1 cellular context compared by ENCODE assay signal in the genomic region with DNA sequence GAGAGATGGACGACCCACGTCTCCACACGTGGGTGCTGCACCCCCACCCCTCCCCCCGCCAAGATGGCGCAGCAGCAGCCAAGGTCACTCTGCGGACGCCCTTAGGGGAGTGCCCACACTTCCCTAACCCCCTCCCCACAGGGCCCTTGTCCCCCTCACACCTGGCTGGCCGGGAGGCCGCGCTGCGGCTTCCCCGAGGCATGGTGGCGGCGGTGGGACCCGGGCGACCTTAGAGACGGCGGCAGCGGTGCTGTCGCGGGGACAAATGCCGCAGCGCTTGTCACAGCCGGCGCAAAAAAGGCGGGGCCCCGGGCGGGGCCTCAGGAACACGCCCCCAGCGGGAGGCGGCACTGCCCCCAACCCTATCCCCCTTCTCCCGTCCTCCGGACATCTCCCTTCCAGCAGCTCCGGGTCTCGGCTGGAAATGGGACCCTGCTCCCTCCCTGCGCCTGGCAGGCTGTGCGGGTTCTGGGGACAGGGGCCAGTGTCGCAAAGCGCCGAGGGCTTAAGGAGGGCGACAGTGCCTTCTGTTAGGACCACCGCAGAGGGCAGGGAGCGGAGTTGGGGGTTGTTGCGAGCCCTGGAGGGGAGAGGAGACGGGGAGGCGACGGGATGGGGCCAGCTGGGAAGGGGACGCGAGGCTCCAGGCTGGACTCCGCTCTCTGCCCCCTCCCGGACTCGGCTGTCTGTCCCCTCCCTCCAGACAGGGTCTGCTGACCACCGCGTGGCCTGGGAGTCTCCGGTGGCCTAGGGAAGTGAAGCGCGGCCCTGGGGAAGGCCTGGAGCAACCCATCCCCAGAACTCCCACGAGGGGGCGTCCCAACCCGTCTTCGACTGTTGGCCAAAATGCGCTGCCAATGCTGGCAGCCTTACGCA.
A peak's percentile ranks its signal among the peaks of the same experiment; 100 is the strongest.
TF ChIP-seq lines count a peak whose summit lies in the region.

A gene (minus strand): TSS at position 300 of the 876 bp plus-strand sequence. CDS start 98 bp downstream, at position 202.

TF ChIP-seq in HepG2, 621 proteins besides CTCF, POLR2A, EP300 and RAD21 (continued from another document and continues in another):
- TF ChIP-seq, protein P1, sequence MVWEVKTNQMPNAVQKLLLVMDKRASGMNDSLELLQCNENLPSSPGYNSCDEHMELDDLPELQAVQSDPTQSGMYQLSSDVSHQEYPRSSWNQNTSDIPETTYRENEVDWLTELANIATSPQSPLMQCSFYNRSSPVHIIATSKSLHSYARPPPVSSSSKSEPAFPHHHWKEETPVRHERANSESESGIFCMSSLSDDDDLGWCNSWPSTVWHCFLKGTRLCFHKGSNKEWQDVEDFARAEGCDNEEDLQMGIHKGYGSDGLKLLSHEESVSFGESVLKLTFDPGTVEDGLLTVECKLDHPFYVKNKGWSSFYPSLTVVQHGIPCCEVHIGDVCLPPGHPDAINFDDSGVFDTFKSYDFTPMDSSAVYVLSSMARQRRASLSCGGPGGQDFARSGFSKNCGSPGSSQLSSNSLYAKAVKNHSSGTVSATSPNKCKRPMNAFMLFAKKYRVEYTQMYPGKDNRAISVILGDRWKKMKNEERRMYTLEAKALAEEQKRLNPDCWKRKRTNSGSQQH (CRISPR knock-in tag; IDR thresholded peaks at IDR 0.05; ENCODE audit: low read depth) = no peak
- TF ChIP-seq KLF16 (CRISPR knock-in tag; IDR thresholded peaks at IDR 0.05) (no peak; a peak in 1 of 4 replicates), RORA (CRISPR knock-in tag; IDR thresholded peaks at IDR 0.05) (peak; percentile 82; the same call in 1 of the 2 replicates), KLF9 (CRISPR knock-in tag; IDR thresholded peaks at IDR 0.05; ENCODE audit: low read depth) (0 out of 2 replicates have a peak, but pooled peaks have one; percentile 12), JARID2 (CRISPR knock-in tag; IDR thresholded peaks at IDR 0.05; ENCODE audit: insufficient replicate concordance) (no peak), ZNF773 (CRISPR knock-in tag; IDR thresholded peaks at IDR 0.05; ENCODE audit: borderline replicate concordance) (no peak), ATF7-NPFF (CRISPR knock-in tag; IDR thresholded peaks at IDR 0.05; ENCODE audit: low read depth) (no peak; the same call in 1 of the 2 replicates), RARA (CRISPR knock-in tag; IDR thresholded peaks at IDR 0.05) (no peak; the same call in none of the 2 replicates), ZNF569 (CRISPR knock-in tag; IDR thresholded peaks at IDR 0.05; ENCODE audit: borderline replicate concordance) (0 out of 2 replicates have a peak, but pooled peaks have one; percentile 70), ZNF772 (CRISPR knock-in tag; IDR thresholded peaks at IDR 0.05) (peak; percentile 68), HNRNPLL (IDR thresholded peaks at IDR 0.05; ENCODE audit: low read depth, low read length, poor library complexity, severe bottlenecking) (peak; percentile 82), ZFYVE20 (CRISPR knock-in tag; IDR thresholded peaks at IDR 0.05; ENCODE audit: borderline replicate concordance, low read depth) (no peak), RBFOX2 (IDR thresholded peaks at IDR 0.05; ENCODE audit: low read depth, low read length) (peak; percentile 94), ZNF24 (IDR thresholded peaks at IDR 0.05) (no peak), ARNTL (CRISPR knock-in tag; IDR thresholded peaks at IDR 0.05) (peak; percentile 58), ZC3H13 (CRISPR knock-in tag; IDR thresholded peaks at IDR 0.05) (no peak), CAMTA2 (CRISPR knock-in tag; IDR thresholded peaks at IDR 0.05; ENCODE audit: borderline replicate concordance) (no peak; the same call in 1 of the 2 replicates), CC2D1A (CRISPR knock-in tag; IDR thresholded peaks at IDR 0.05) (no peak), RBM22 (optimal IDR thresholded peaks at IDR 0.05; ENCODE audit: low read length) (no peak), RFXAP (CRISPR knock-in tag; IDR thresholded peaks at IDR 0.05; ENCODE audit: borderline replicate concordance) (0 out of 2 replicates have a peak, but pooled peaks have one; percentile 74), MAFG (CRISPR knock-in tag; IDR thresholded peaks at IDR 0.05) (no peak), ZNF484 (CRISPR knock-in tag; IDR thresholded peaks at IDR 0.05; ENCODE audit: borderline replicate concordance, low read depth) (no peak), MTA3 (CRISPR knock-in tag; IDR thresholded peaks at IDR 0.05) (no peak), SUZ12 (IDR thresholded peaks at IDR 0.05; ENCODE audit: low read depth, low read length) (no peak), ZNF317 (CRISPR knock-in tag; IDR thresholded peaks at IDR 0.05) (peak; percentile 56; the same call in 1 of the 2 replicates), ZNF776 (CRISPR knock-in tag; IDR thresholded peaks at IDR 0.05) (no peak; the same call in 1 of the 2 replicates), ZNF570 (CRISPR knock-in tag; IDR thresholded peaks at IDR 0.05; ENCODE audit: borderline replicate concordance) (no peak)
- TF ChIP-seq, protein P2, sequence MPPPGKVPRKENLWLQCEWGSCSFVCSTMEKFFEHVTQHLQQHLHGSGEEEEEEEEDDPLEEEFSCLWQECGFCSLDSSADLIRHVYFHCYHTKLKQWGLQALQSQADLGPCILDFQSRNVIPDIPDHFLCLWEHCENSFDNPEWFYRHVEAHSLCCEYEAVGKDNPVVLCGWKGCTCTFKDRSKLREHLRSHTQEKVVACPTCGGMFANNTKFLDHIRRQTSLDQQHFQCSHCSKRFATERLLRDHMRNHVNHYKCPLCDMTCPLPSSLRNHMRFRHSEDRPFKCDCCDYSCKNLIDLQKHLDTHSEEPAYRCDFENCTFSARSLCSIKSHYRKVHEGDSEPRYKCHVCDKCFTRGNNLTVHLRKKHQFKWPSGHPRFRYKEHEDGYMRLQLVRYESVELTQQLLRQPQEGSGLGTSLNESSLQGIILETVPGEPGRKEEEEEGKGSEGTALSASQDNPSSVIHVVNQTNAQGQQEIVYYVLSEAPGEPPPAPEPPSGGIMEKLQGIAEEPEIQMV (CRISPR knock-in tag; IDR thresholded peaks at IDR 0.05; ENCODE audit: low read depth) = peak; percentile 23; the same call in 1 of the 2 replicates
- TF ChIP-seq, protein P3, sequence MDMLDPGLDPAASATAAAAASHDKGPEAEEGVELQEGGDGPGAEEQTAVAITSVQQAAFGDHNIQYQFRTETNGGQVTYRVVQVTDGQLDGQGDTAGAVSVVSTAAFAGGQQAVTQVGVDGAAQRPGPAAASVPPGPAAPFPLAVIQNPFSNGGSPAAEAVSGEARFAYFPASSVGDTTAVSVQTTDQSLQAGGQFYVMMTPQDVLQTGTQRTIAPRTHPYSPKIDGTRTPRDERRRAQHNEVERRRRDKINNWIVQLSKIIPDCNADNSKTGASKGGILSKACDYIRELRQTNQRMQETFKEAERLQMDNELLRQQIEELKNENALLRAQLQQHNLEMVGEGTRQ (IDR thresholded peaks at IDR 0.05; ENCODE audit: low read depth, low read length) = no peak
- TF ChIP-seq, protein P3 (CRISPR knock-in tag; IDR thresholded peaks at IDR 0.05; ENCODE audit: borderline replicate concordance) = peak; percentile 41; the same call in 1 of the 2 replicates
- TF ChIP-seq, protein P4, sequence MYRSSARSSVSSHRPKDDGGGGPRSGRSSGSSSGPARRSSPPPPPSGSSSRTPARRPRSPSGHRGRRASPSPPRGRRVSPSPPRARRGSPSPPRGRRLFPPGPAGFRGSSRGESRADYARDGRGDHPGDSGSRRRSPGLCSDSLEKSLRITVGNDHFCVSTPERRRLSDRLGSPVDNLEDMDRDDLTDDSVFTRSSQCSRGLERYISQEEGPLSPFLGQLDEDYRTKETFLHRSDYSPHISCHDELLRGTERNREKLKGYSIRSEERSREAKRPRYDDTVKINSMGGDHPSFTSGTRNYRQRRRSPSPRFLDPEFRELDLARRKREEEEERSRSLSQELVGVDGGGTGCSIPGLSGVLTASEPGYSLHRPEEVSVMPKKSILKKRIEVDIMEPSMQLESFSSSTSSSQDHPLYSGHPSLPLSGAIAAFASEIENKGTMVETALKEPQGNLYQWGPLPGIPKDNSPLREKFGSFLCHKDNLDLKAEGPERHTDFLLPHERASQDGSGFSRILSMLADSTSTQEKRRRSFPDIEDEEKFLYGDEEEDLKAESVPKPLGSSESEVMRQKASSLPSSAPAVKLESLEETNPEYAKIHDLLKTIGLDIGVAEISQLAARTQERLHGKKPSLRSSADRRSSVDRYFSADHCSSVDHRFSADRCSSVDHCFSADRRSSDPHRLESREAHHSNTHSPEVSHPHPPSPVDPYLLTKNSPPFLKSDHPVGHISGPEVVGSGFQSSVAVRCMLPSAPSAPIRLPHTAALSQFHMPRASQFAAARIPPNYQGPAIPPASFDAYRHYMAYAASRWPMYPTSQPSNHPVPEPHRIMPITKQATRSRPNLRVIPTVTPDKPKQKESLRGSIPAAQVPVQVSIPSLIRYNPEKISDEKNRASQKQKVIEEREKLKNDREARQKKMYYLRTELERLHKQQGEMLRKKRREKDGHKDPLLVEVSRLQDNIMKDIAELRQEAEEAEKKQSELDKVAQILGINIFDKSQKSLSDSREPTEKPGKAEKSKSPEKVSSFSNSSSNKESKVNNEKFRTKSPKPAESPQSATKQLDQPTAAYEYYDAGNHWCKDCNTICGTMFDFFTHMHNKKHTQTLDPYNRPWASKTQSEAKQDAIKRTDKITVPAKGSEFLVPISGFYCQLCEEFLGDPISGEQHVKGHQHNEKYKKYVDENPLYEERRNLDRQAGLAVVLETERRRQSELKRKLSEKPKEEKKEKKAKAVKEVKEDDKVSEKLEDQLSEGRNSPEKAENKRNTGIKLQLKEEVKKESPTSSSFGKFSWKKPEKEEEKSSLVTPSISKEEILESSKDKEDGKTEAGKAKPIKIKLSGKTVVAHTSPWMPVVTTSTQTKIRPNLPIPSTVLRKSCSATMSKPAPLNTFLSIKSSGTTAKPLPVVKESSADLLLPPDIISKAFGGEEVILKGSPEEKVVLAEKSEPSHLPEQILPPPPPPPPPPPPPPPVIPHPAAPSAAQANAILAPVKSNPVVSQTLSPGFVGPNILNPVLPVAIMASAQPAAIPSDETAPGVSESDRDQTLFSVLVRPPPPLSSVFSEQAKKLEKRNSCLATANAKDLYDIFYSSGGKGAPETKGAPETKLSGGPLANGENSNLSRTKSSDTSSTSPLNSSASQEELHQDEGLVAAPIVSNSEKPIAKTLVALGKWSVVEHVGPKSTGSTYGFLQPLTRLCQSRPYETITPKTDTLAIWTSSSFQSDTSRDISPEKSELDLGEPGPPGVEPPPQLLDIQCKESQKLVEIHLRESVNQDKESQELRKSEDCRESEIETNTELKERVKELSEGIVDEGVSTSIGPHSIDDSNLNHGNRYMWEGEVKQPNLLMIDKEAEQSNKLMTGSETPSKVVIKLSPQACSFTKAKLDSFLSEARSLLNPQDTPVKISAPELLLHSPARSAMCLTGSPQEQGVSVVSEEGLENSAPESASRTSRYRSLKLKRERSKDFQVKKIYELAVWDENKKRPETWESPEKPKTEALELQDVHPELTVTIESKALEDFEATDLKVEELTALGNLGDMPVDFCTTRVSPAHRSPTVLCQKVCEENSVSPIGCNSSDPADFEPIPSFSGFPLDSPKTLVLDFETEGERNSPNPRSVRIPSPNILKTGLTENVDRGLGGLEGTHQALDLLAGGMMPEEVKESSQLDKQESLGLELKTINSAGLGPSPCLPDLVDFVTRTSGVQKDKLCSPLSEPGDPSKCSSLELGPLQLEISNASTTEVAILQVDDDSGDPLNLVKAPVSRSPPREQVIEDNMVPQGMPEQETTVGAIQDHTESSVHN (CRISPR knock-in tag; IDR thresholded peaks at IDR 0.05) = no peak
- TF ChIP-seq, protein P5, sequence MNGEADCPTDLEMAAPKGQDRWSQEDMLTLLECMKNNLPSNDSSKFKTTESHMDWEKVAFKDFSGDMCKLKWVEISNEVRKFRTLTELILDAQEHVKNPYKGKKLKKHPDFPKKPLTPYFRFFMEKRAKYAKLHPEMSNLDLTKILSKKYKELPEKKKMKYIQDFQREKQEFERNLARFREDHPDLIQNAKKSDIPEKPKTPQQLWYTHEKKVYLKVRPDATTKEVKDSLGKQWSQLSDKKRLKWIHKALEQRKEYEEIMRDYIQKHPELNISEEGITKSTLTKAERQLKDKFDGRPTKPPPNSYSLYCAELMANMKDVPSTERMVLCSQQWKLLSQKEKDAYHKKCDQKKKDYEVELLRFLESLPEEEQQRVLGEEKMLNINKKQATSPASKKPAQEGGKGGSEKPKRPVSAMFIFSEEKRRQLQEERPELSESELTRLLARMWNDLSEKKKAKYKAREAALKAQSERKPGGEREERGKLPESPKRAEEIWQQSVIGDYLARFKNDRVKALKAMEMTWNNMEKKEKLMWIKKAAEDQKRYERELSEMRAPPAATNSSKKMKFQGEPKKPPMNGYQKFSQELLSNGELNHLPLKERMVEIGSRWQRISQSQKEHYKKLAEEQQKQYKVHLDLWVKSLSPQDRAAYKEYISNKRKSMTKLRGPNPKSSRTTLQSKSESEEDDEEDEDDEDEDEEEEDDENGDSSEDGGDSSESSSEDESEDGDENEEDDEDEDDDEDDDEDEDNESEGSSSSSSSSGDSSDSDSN (CRISPR knock-in tag; IDR thresholded peaks at IDR 0.05) = peak; percentile 86
- TF ChIP-seq, protein P6, sequence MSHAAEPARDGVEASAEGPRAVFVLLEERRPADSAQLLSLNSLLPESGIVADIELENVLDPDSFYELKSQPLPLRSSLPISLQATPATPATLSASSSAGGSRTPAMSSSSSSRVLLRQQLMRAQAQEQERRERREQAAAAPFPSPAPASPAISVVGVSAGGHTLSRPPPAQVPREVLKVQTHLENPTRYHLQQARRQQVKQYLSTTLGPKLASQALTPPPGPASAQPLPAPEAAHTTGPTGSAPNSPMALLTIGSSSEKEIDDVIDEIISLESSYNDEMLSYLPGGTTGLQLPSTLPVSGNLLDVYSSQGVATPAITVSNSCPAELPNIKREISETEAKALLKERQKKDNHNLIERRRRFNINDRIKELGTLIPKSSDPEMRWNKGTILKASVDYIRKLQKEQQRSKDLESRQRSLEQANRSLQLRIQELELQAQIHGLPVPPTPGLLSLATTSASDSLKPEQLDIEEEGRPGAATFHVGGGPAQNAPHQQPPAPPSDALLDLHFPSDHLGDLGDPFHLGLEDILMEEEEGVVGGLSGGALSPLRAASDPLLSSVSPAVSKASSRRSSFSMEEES (CRISPR knock-in tag; IDR thresholded peaks at IDR 0.05) = peak; percentile 57; the same call in 1 of the 2 replicates
